Comparison of ENCODE assay signal across 1 cellular context in genomic region chr19:30883071-30883470, GRCh38.
TF ChIP-seq lines count a peak whose summit lies in the region.

No MANE protein-coding gene starts in this region.

TF ChIP-seq in A549, 52 proteins besides CTCF, POLR2A, EP300 and RAD21 (continued from another document):
- no peak for TF ChIP-seq PBX3 (IDR thresholded peaks at IDR 0.05)
